ENCODE assay signal across 8 cellular contexts in genomic region chr3:58532794-58533220, GRCh38. TPM values are rescaled to one million over a fixed set of nuclear protein-coding genes. Genes with fewer than 3 reads are reported as not detected.
DNase-seq lines count a peak whose midpoint lies in the region; ATAC-seq and TF ChIP-seq lines count a peak whose summit lies in the region.

No MANE protein-coding gene starts in this region.

- peaks cover 0 to 13% of the 10 kb centered on the region in 2 donors for H3K36me3 ChIP-seq in adrenal gland (replicated peaks in 1 of 2)
- peaks cover 33% of the 10 kb centered on the region for H3K36me3 ChIP-seq in right atrium auricular region
- H3K36me3 ChIP-seq in gastrocnemius medialis: peaks cover 0 to 7% of the 10 kb centered on the region in 2 donors

- H3K4me1 Mint-ChIP-seq in T-helper 17 cell: peaks cover 16% of the 10 kb centered on the region

- intact Hi-C loops in adrenal gland (cut with DNase I): loop anchor here (5.0 to 10.0 kb wide), 4 partner anchors 68 to 218 kb away; no protein-coding TSS in a partner anchor
- intact Hi-C loops in gastrocnemius medialis (cut with DNase I; ENCODE audit: low total_unique reads): loop anchor here (1.0 to 10.0 kb wide), 5 partner anchors 42 to 348 kb away; partner anchors contain the start of genes HTD2, PXK and RPP14

- TF ChIP-seq CTCF in GM12864 (IDR thresholded peaks at IDR 0.05; ENCODE audit: low read depth, low read length, missing control alignments): peak; percentile 95
- TF ChIP-seq CTCF in adrenal gland (IDR thresholded peaks at IDR 0.05): peak; percentile 85 to 94 (median 93)
- peak; percentile 86 to 94 for TF ChIP-seq CTCF in right atrium auricular region (IDR thresholded peaks at IDR 0.05)
- peak; percentile 88 to 95 (median 92) for TF ChIP-seq CTCF in gastrocnemius medialis (IDR thresholded peaks at IDR 0.05 in 4 of 5, conservative IDR thresholded peaks at IDR 0.05 in 1 of 5)

- WGBS in adrenal gland, 4 donors: 20 to 27% (median 21%) methylated on average over 7 to 11 of the region's 11 CpGs

- peak; percentile 16 for DNase-seq in GM12864 (ENCODE audit: low read depth)
- DNase-seq in KG1 (lab: John Stamatoyannopoulos, UW): peak; percentile 60
- DNase-seq in T-helper 17 cell: peak; percentile 57 to 72 (median 63)
- peak; percentile 76 to 87 (median 79) for DNase-seq in adrenal gland
- DNase-seq in right atrium auricular region (ENCODE audit: low spot score): peak; percentile 76
- DNase-seq in gastrocnemius medialis: peak; percentile 25 to 56
- DNase-seq in cortex of kidney (lab: John Stamatoyannopoulos, UW): no peak

- H3K27me3 ChIP-seq in adrenal gland: no peaks in the 10 kb centered on the region
- H3K27me3 ChIP-seq in right atrium auricular region: no peaks in the 10 kb centered on the region
- no peaks in the 10 kb centered on the region for H3K27me3 ChIP-seq in gastrocnemius medialis

- H3K27ac ChIP-seq in adrenal gland: peak overlapping the region in 1 of 5 donors; percentile 36
- no peak overlapping the region for H3K27ac ChIP-seq in right atrium auricular region
- H3K27ac ChIP-seq in gastrocnemius medialis: no peak overlapping the region

- TF ChIP-seq POLR2A in adrenal gland (IDR thresholded peaks at IDR 0.05) (no peak), gastrocnemius medialis (IDR thresholded peaks at IDR 0.05) (no peak)

- in situ Hi-C loops in gastrocnemius medialis (cut with MboI; ENCODE audit: low sequenced_read_pairs in 4 of 4): loop anchor here in 3 of 4 donors (5.0 to 25.0 kb wide), 3 partner anchors 68 to 346 kb away; no protein-coding TSS in a partner anchor

- H3K4me3 Mint-ChIP-seq in T-helper 17 cell: no peak overlapping the region

- ATAC-seq in GM21786 (IDR thresholded peaks at IDR 0.05; ENCODE audit: unreplicated experiment): peak; percentile 89
- peak; percentile 99 for ATAC-seq in T-helper 17 cell
- peak; percentile 59 to 69 for ATAC-seq in gastrocnemius medialis

- H3K27ac Mint-ChIP-seq in T-helper 17 cell: peak overlapping the region; percentile 34

- H3K27me3 Mint-ChIP-seq in T-helper 17 cell: no peaks in the 10 kb centered on the region

- no peak overlapping the region for H3K4me3 ChIP-seq in GM12864 (ENCODE audit: low read depth, low read length)
- H3K4me3 ChIP-seq in adrenal gland: no peak overlapping the region
- no peak overlapping the region for H3K4me3 ChIP-seq in right atrium auricular region
- H3K4me3 ChIP-seq in gastrocnemius medialis: no peak overlapping the region

- H3K9me3 ChIP-seq in T-helper 17 cell (ENCODE audit: control insufficient read depth, low read length, poor library complexity, severe bottlenecking): no peaks in the 10 kb centered on the region
- H3K9me3 ChIP-seq in adrenal gland (replicated peaks in 1 of 3): no peaks in the 10 kb centered on the region
- H3K9me3 ChIP-seq in right atrium auricular region: no peaks in the 10 kb centered on the region
- no peaks in the 10 kb centered on the region for H3K9me3 ChIP-seq in gastrocnemius medialis

- peaks cover 3% of the 10 kb centered on the region for H3K36me3 Mint-ChIP-seq in T-helper 17 cell (ENCODE audit: low read depth)

- H3K4me1 ChIP-seq in adrenal gland (replicated peaks in 1 of 2): peaks cover 18 to 30% of the 10 kb centered on the region in 2 donors
- H3K4me1 ChIP-seq in right atrium auricular region: peaks cover 0 to 44% of the 10 kb centered on the region in 2 donors
- H3K4me1 ChIP-seq in gastrocnemius medialis: peaks cover 16 to 20% of the 10 kb centered on the region in 2 donors

RNA-seq across cellular contexts. Expression of gene ACOX2, which starts 4.2 kb away (rescaled TPM):
- total RNA-seq in T-helper 17 cell (not detected), adrenal gland (10 to 100 TPM; 11.3 to 52.4 (median 32.8) TPM), right atrium auricular region (10 to 100 TPM; 11.5 to 30.2 TPM), gastrocnemius medialis (10 to 100 TPM in 1 of 4 donors, 1 to 10 TPM in 3; 1.6 to 10.4 (median 5.7) TPM)
- 10 to 100 TPM; 24.0 to 65.5 (median 56.4) TPM for polyA plus RNA-seq in adrenal gland

RNA-seq across cellular contexts. Expression of gene KCTD6, which starts 40.9 kb away (rescaled TPM):
- 1 to 10 TPM; 7.0 to 8.4 TPM for total RNA-seq in T-helper 17 cell
- total RNA-seq in adrenal gland: 10 to 100 TPM in 3 of 8 donors, 1 to 10 TPM in 5; 7.2 to 17.9 (median 9.2) TPM
- polyA plus RNA-seq in adrenal gland: 10 to 100 TPM; 15.4 to 19.9 (median 16.1) TPM
- total RNA-seq in right atrium auricular region: 10 to 100 TPM in 1 of 2 donors, 1 to 10 TPM in 1; 9.5 to 10.6 TPM
- total RNA-seq in gastrocnemius medialis: 1 to 10 TPM; 4.3 to 8.3 (median 5.8) TPM

RNA-seq across cellular contexts. Expression of gene FAM107A, which starts 44.4 kb away (rescaled TPM):
- not detected for total RNA-seq in T-helper 17 cell
- 10 to 100 TPM in 1 of 8 donors, 1 to 10 TPM in 7; 3.0 to 11.6 (median 5.8) TPM for total RNA-seq in adrenal gland
- 10 to 100 TPM in 1 of 3 donors, 1 to 10 TPM in 2; 4.9 to 12.5 (median 6.8) TPM for polyA plus RNA-seq in adrenal gland
- total RNA-seq in right atrium auricular region: 10 to 100 TPM; 76.5 to 80.7 TPM
- 10 to 100 TPM; 21.1 to 28.5 (median 27.6) TPM for total RNA-seq in gastrocnemius medialis
